ENCODE assay signal across 29 cellular contexts in genomic region chr6:27768556-27768955, GRCh38.
"Had no signal": no experiment of that assay in that cellular context is flagged by ENCODE, and none has a peak within 500 bp of the region (broad histone marks: within the 10 kb centered on the region; RNA-seq: fewer than 3 reads in every experiment).

No MANE protein-coding gene starts in this region.

- H3K4me2 ChIP-seq: neural progenitor cell had no signal

- H3K27ac Mint-ChIP-seq: natural killer cell; nephron; neural progenitor cell; progenitor cell of endocrine pancreas; stimulated activated effector memory CD8-positive, alpha-beta T cell treated with anti-CD3 and anti-CD28 coated beads, Interleukin-12 subunit alpha, Interleukin-12 subunit beta, amount 100 ng/mL, for 72 hours; stimulated activated naive B cell treated with anti-CD40 and anti-IgM and Interleukin-4, amounts not matched to agents 10 μg/mL and 1 μg/mL and 100 μg/mL, for 72 hours; stimulated activated naive CD8-positive, alpha-beta T cell treated with anti-CD3 and anti-CD28 coated beads, Interleukin-15, Interleukin-2, amounts not matched to agents 100 ng/mL and 50 ng/mL, for 24 hours had no signal

- H3K4me1 ChIP-seq: parathyroid adenoma, psoas muscle had no signal

- H3K9me3 ChIP-seq: neutrophil, ovary, psoas muscle, right lobe of liver, sigmoid colon, stomach, thoracic aorta, thyroid gland, tibial nerve, upper lobe of left lung, vagina had no signal

- ATAC-seq: natural killer cell; psoas muscle; right cardiac atrium; right lobe of liver; stimulated activated effector memory CD8-positive, alpha-beta T cell treated with anti-CD3 and anti-CD28 coated beads, Interleukin-12 subunit alpha, Interleukin-12 subunit beta, amount 100 ng/mL, for 72 hours; stimulated activated naive B cell treated with anti-CD40 and anti-IgM and Interleukin-4, amounts not matched to agents 10 μg/mL and 1 μg/mL and 100 μg/mL, for 72 hours had no signal

- H3K27me3 ChIP-seq: ovary, thyroid gland, upper lobe of left lung, vagina had no signal

- H3K36me3 Mint-ChIP-seq: natural killer cell; neural progenitor cell; stimulated activated effector memory CD8-positive, alpha-beta T cell treated with anti-CD3 and anti-CD28 coated beads, Interleukin-12 subunit alpha, Interleukin-12 subunit beta, amount 100 ng/mL, for 72 hours; stimulated activated naive B cell treated with anti-CD40 and anti-IgM and Interleukin-4, amounts not matched to agents 10 μg/mL and 1 μg/mL and 100 μg/mL, for 72 hours had no signal

- H3K27ac ChIP-seq: neural progenitor cell, neutrophil, ovary, parathyroid adenoma, psoas muscle, right lobe of liver, sigmoid colon, stomach, thoracic aorta, thyroid gland, tibial nerve, upper lobe of left lung, vagina had no signal

- H2AFZ ChIP-seq: neural progenitor cell, parathyroid adenoma had no signal

- H3K4me3 ChIP-seq: neural progenitor cell, ovary, psoas muscle, right lobe of liver, sigmoid colon, stomach, thoracic aorta, thyroid gland, tibial nerve, upper lobe of left lung, vagina had no signal

- H3K9ac ChIP-seq: neural progenitor cell, parathyroid adenoma had no signal

- DNase-seq: natural killer cell; nucleus accumbens; ovary; posterior cingulate gyrus; psoas muscle; right cardiac atrium; right lobe of liver; sigmoid colon; small intestine; stimulated activated CD4-positive, alpha-beta T cell treated with anti-CD3 and anti-CD28 coated beads, Interleukin-15, amount 100 ng/mL, for 24 hours; stimulated activated CD4-positive, alpha-beta T cell treated with anti-CD3 and anti-CD28 coated beads, Interleukin-2, amount 100 ng/mL, for 24 hours; stimulated activated CD4-positive, alpha-beta T cell treated with anti-CD3 and anti-CD28 coated beads, Interleukin-2, amount 100 ng/mL, for 48 hours; stimulated activated CD4-positive, alpha-beta T cell treated with anti-CD3 and anti-CD28 coated beads, Interleukin-4, amount 100 ng/mL, for 24 hours; stimulated activated naive B cell treated with anti-CD40 and anti-IgM and Interleukin-4, amounts not matched to agents 10 μg/mL and 1 μg/mL and 100 μg/mL, for 72 hours; stimulated activated naive CD4-positive, alpha-beta T cell treated with Interleukin-2 at 50 U/mL for 16 hours; stomach; thyroid gland; trophoblast cell; upper lobe of left lung had no signal

- H3K4me3 Mint-ChIP-seq: natural killer cell; nephron; neural progenitor cell; stimulated activated effector memory CD8-positive, alpha-beta T cell treated with anti-CD3 and anti-CD28 coated beads, Interleukin-12 subunit alpha, Interleukin-12 subunit beta, amount 100 ng/mL, for 72 hours; stimulated activated naive B cell treated with anti-CD40 and anti-IgM and Interleukin-4, amounts not matched to agents 10 μg/mL and 1 μg/mL and 100 μg/mL, for 72 hours; stimulated activated naive CD8-positive, alpha-beta T cell treated with anti-CD3 and anti-CD28 coated beads, Interleukin-15, Interleukin-2, amounts not matched to agents 100 ng/mL and 50 ng/mL, for 24 hours had no signal

- H3K36me3 ChIP-seq: neural progenitor cell, neutrophil, ovary, right lobe of liver, sigmoid colon, stomach, thoracic aorta, thyroid gland, tibial nerve, upper lobe of left lung, vagina had no signal

- H3K9me3 Mint-ChIP-seq: natural killer cell; nephron; stimulated activated effector memory CD8-positive, alpha-beta T cell treated with anti-CD3 and anti-CD28 coated beads, Interleukin-12 subunit alpha, Interleukin-12 subunit beta, amount 100 ng/mL, for 72 hours; stimulated activated naive CD8-positive, alpha-beta T cell treated with anti-CD3 and anti-CD28 coated beads, Interleukin-15, Interleukin-2, amounts not matched to agents 100 ng/mL and 50 ng/mL, for 24 hours had no signal
